2 cellular contexts compared by ENCODE assay signal in the genomic region with DNA sequence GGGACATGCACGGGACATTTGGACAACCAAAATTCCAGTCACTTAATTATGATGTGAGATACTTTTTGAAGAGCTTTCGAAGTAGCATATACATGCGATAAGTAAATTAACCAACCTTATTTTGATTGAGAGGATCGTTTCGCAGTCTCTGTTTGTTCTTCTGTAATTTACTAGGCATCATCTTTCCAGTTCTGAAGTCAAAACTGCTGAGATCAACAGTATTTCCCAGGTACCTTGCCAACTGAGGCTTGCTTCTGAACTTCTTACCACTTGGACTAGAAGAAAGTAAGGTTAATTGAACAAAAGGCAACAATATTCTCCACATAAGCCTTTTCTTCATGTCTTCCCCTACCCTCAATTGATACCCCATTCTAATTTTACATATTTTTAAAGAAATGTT.
TF ChIP-seq lines count a peak whose summit lies in the region.

No MANE protein-coding gene starts in this region.

TF ChIP-seq in GM23338, 12 proteins besides CTCF, POLR2A, EP300 and RAD21 (continued from another document):
- TF ChIP-seq, protein P1, sequence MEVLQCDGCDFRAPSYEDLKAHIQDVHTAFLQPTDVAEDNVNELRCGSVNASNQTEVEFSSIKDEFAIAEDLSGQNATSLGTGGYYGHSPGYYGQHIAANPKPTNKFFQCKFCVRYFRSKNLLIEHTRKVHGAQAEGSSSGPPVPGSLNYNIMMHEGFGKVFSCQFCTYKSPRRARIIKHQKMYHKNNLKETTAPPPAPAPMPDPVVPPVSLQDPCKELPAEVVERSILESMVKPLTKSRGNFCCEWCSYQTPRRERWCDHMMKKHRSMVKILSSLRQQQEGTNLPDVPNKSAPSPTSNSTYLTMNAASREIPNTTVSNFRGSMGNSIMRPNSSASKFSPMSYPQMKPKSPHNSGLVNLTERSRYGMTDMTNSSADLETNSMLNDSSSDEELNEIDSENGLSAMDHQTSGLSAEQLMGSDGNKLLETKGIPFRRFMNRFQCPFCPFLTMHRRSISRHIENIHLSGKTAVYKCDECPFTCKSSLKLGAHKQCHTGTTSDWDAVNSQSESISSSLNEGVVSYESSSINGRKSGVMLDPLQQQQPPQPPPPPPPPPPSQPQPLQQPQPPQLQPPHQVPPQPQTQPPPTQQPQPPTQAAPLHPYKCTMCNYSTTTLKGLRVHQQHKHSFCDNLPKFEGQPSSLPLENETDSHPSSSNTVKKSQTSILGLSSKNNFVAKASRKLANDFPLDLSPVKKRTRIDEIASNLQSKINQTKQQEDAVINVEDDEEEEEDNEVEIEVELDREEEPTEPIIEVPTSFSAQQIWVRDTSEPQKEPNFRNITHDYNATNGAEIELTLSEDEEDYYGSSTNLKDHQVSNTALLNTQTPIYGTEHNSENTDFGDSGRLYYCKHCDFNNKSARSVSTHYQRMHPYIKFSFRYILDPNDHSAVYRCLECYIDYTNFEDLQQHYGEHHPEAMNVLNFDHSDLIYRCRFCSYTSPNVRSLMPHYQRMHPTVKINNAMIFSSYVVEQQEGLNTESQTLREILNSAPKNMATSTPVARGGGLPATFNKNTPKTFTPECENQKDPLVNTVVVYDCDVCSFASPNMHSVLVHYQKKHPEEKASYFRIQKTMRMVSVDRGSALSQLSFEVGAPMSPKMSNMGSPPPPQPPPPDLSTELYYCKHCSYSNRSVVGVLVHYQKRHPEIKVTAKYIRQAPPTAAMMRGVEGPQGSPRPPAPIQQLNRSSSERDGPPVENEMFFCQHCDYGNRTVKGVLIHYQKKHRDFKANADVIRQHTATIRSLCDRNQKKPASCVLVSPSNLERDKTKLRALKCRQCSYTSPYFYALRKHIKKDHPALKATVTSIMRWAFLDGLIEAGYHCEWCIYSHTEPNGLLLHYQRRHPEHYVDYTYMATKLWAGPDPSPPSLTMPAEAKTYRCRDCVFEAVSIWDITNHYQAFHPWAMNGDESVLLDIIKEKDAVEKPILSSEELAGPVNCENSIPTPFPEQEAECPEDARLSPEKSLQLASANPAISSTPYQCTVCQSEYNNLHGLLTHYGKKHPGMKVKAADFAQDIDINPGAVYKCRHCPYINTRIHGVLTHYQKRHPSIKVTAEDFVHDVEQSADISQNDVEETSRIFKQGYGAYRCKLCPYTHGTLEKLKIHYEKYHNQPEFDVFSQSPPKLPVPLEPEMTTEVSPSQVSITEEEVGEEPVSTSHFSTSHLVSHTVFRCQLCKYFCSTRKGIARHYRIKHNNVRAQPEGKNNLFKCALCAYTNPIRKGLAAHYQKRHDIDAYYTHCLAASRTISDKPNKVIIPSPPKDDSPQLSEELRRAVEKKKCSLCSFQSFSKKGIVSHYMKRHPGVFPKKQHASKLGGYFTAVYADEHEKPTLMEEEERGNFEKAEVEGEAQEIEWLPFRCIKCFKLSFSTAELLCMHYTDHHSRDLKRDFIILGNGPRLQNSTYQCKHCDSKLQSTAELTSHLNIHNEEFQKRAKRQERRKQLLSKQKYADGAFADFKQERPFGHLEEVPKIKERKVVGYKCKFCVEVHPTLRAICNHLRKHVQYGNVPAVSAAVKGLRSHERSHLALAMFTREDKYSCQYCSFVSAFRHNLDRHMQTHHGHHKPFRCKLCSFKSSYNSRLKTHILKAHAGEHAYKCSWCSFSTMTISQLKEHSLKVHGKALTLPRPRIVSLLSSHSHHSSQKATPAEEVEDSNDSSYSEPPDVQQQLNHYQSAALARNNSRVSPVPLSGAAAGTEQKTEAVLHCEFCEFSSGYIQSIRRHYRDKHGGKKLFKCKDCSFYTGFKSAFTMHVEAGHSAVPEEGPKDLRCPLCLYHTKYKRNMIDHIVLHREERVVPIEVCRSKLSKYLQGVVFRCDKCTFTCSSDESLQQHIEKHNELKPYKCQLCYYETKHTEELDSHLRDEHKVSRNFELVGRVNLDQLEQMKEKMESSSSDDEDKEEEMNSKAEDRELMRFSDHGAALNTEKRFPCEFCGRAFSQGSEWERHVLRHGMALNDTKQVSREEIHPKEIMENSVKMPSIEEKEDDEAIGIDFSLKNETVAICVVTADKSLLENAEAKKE (CRISPR knock-in tag; IDR thresholded peaks at IDR 0.05), result no peak
- TF ChIP-seq ZNF114 (CRISPR knock-in tag; IDR thresholded peaks at IDR 0.05) (no peak), POLR2AphosphoS5 (IDR thresholded peaks at IDR 0.05; ENCODE audit: low read depth) (no peak), EZH2phosphoT487 (IDR thresholded peaks at IDR 0.05; ENCODE audit: unreplicated experiment) (no peak), CREB1 (CRISPR knock-in tag; IDR thresholded peaks at IDR 0.05; ENCODE audit: low read depth) (no peak), ZNF331 (CRISPR knock-in tag; IDR thresholded peaks at IDR 0.05; ENCODE audit: low read depth) (no peak), REST (IDR thresholded peaks at IDR 0.05; ENCODE audit: unreplicated experiment) (no peak), EZH2 (IDR thresholded peaks at IDR 0.05; ENCODE audit: low read depth, unreplicated experiment) (no peak)
- TF ChIP-seq, protein P2, sequence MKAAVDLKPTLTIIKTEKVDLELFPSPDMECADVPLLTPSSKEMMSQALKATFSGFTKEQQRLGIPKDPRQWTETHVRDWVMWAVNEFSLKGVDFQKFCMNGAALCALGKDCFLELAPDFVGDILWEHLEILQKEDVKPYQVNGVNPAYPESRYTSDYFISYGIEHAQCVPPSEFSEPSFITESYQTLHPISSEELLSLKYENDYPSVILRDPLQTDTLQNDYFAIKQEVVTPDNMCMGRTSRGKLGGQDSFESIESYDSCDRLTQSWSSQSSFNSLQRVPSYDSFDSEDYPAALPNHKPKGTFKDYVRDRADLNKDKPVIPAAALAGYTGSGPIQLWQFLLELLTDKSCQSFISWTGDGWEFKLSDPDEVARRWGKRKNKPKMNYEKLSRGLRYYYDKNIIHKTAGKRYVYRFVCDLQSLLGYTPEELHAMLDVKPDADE (IDR thresholded peaks at IDR 0.05), result no peak
TF ChIP-seq in GM23338: peak in this region for 0.

TF ChIP-seq in WTC11, 78 proteins besides CTCF, POLR2A, EP300 and RAD21 (continued from another document):
- TF ChIP-seq NR2C2 (CRISPR knock-in tag; IDR thresholded peaks at IDR 0.05) (no peak), ZBTB21 (CRISPR knock-in tag; IDR thresholded peaks at IDR 0.05; ENCODE audit: borderline replicate concordance) (no peak), TEAD1 (CRISPR knock-in tag; IDR thresholded peaks at IDR 0.05) (no peak), NFYB (CRISPR knock-in tag; conservative IDR thresholded peaks at IDR 0.05; ENCODE audit: low read depth) (no peak)
- TF ChIP-seq, protein P3, sequence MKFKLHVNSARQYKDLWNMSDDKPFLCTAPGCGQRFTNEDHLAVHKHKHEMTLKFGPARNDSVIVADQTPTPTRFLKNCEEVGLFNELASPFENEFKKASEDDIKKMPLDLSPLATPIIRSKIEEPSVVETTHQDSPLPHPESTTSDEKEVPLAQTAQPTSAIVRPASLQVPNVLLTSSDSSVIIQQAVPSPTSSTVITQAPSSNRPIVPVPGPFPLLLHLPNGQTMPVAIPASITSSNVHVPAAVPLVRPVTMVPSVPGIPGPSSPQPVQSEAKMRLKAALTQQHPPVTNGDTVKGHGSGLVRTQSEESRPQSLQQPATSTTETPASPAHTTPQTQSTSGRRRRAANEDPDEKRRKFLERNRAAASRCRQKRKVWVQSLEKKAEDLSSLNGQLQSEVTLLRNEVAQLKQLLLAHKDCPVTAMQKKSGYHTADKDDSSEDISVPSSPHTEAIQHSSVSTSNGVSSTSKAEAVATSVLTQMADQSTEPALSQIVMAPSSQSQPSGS (CRISPR knock-in tag; IDR thresholded peaks at IDR 0.05; ENCODE audit: borderline replicate concordance, low read depth), result no peak
